ENCODE assay signal across 19 cellular contexts in genomic region chr21:33305344-33305671, GRCh38. TPM values are rescaled to one million over a fixed set of nuclear protein-coding genes. Genes with fewer than 3 reads are reported as not detected.
A peak's percentile ranks its signal among the peaks of the same experiment; 100 is the strongest.
DNase-seq lines count a peak whose midpoint lies in the region; ATAC-seq and TF ChIP-seq lines count a peak whose summit lies in the region.
"Had no signal": no experiment of that assay in that cellular context is flagged by ENCODE, and none has a peak within 500 bp of the region (broad histone marks: within the 10 kb centered on the region; RNA-seq: fewer than 3 reads in every experiment).

No MANE protein-coding gene starts in this region.

- intact Hi-C loops in esophagus muscularis mucosa (cut with DNase I), result no loop called here

- 90% methylated on average over 4 of the region's 4 CpGs for WGBS in esophagus muscularis mucosa
- WGBS in upper lobe of left lung, 2 donors, result 90 to 98% methylated on average over 4 of the region's 4 CpGs

- H4K20me1 ChIP-seq in DND-41 (ENCODE audit: insufficient read depth, low read length), result no peaks in the 10 kb centered on the region
- H4K20me1 ChIP-seq in Karpas-422 (ENCODE audit: insufficient read depth, low read depth, low read length), result no peaks in the 10 kb centered on the region

- peak overlapping the region; percentile 64 for H3K27ac Mint-ChIP-seq in T-helper 17 cell
- H3K27ac Mint-ChIP-seq: GM23338 had no signal

- no peaks in the 10 kb centered on the region for H3K36me3 Mint-ChIP-seq in T-helper 17 cell (ENCODE audit: low read depth)

- in situ Hi-C loops in GM13976 (cut with MboI; ENCODE audit: low sequenced_read_pairs, unreplicated experiment), result no loop called here

- no peak overlapping the region for H3K4me3 Mint-ChIP-seq in T-helper 17 cell
- H3K4me3 Mint-ChIP-seq: GM23338 had no signal

- no peaks in the 10 kb centered on the region for H3K9me3 ChIP-seq in DND-41 (ENCODE audit: insufficient read depth, low read length, severe bottlenecking)
- H3K9me3 ChIP-seq in T-helper 17 cell (ENCODE audit: control insufficient read depth, low read length, poor library complexity, severe bottlenecking), result peaks cover 3% of the 10 kb centered on the region
- H3K9me3 ChIP-seq in esophagus muscularis mucosa, result no peaks in the 10 kb centered on the region
- H3K9me3 ChIP-seq in upper lobe of left lung, result no peaks in the 10 kb centered on the region
- H3K9me3 ChIP-seq in Karpas-422 (ENCODE audit: low read length), result no peaks in the 10 kb centered on the region
- H3K9me3 ChIP-seq: Caco-2, HAP-1 had no signal

- no peak for TF ChIP-seq POLR2A in esophagus muscularis mucosa (IDR thresholded peaks at IDR 0.05; ENCODE audit: low read depth)
- TF ChIP-seq POLR2A in upper lobe of left lung (IDR thresholded peaks at IDR 0.05), result no peak

- no peaks in the 10 kb centered on the region for H3K79me2 ChIP-seq in DND-41 (ENCODE audit: insufficient read depth, low read length)
- H3K79me2 ChIP-seq in Karpas-422 (ENCODE audit: low read length), result no peaks in the 10 kb centered on the region

- TF ChIP-seq CTCF in DND-41 (IDR thresholded peaks at IDR 0.05; ENCODE audit: borderline replicate concordance, extremely low read depth, low read length, poor library complexity, severe bottlenecking), result no peak
- TF ChIP-seq CTCF in esophagus muscularis mucosa (IDR thresholded peaks at IDR 0.05), result no peak
- TF ChIP-seq CTCF in upper lobe of left lung (IDR thresholded peaks at IDR 0.05), result no peak
- no peak for TF ChIP-seq CTCF in GM13976 (IDR thresholded peaks at IDR 0.05; ENCODE audit: borderline replicate concordance, control extremely low read depth, extremely low read depth, insufficient read depth, missing control alignments)

- H2AFZ ChIP-seq in DND-41 (ENCODE audit: low read depth, low read length) (no peak overlapping the region), Karpas-422 (ENCODE audit: low read length) (no peak overlapping the region)
- H2AFZ ChIP-seq: GM23338 had no signal

- no peaks in the 10 kb centered on the region for H3K27me3 Mint-ChIP-seq in T-helper 17 cell

- H3K4me2 ChIP-seq in DND-41 (ENCODE audit: insufficient read depth, low read length), result no peak overlapping the region
- no peak overlapping the region for H3K4me2 ChIP-seq in Karpas-422 (ENCODE audit: low read depth, low read length, poor library complexity, severe bottlenecking)
- H3K4me2 ChIP-seq: GM23338 had no signal

- H3K27ac ChIP-seq in DND-41 (ENCODE audit: low read length) (peak overlapping the region; percentile 58), esophagus muscularis mucosa (replicated peaks in 1 of 4) (no peak overlapping the region), upper lobe of left lung (peak overlapping the region in 3 of 4 donors; percentile 4 to 67 (median 30)), Karpas-422 (ENCODE audit: low read length) (no peak overlapping the region)

- TF ChIP-seq EP300 in esophagus muscularis mucosa (IDR thresholded peaks at IDR 0.05) (no peak), upper lobe of left lung (IDR thresholded peaks at IDR 0.05) (no peak)

- no peak overlapping the region for H3K4me3 ChIP-seq in DND-41 (ENCODE audit: low read depth in 1 of 2, low read length in 2 of 2)
- no peak overlapping the region for H3K4me3 ChIP-seq in esophagus muscularis mucosa
- H3K4me3 ChIP-seq in upper lobe of left lung, result no peak overlapping the region
- H3K4me3 ChIP-seq in Karpas-422 (ENCODE audit: low read length), result no peak overlapping the region
- H3K4me3 ChIP-seq: GM23338, HAP-1 had no signal

- no peaks in the 10 kb centered on the region for H3K27me3 ChIP-seq in DND-41 (ENCODE audit: insufficient read depth, low read length, poor library complexity)
- H3K27me3 ChIP-seq in esophagus muscularis mucosa, result no peaks in the 10 kb centered on the region
- H3K27me3 ChIP-seq in upper lobe of left lung, result no peaks in the 10 kb centered on the region
- H3K27me3 ChIP-seq in Karpas-422 (ENCODE audit: low read length), result no peaks in the 10 kb centered on the region

- no peaks in the 10 kb centered on the region for H3K36me3 ChIP-seq in DND-41 (ENCODE audit: insufficient read depth, low read length)
- no peaks in the 10 kb centered on the region for H3K36me3 ChIP-seq in esophagus muscularis mucosa
- H3K36me3 ChIP-seq in upper lobe of left lung, result no peaks in the 10 kb centered on the region
- no peaks in the 10 kb centered on the region for H3K36me3 ChIP-seq in Karpas-422 (ENCODE audit: insufficient read depth, low read length)
- H3K36me3 ChIP-seq: HAP-1 had no signal

- H3K9me2 ChIP-seq in Karpas-422 (replicated peaks; ENCODE audit: insufficient read depth, low read length), result no peaks in the 10 kb centered on the region

- DNase-seq in DND-41 (peak; percentile 1), T-helper 17 cell (no peak), esophagus muscularis mucosa (ENCODE audit: extremely low spot score) (peak; percentile 31), upper lobe of left lung (no peak), GM13976 (ENCODE audit: low spot score) (no peak), DMS 273 (lab: John Stamatoyannopoulos, UW; ENCODE audit: unreplicated experiment) (no peak), Karpas-422 (no peak), hypothalamus (lab: John Stamatoyannopoulos, UW) (no peak)
- DNase-seq: ACHN, Caco-2, KG1, NCI-H1105 treated with DMSO at 0.1 percent for 48 hours, NCI-H2081 treated with DMSO at 0.1 percent for 48 hours, NCI-H2171 treated with DMSO at 0.1 percent for 48 hours, NCI-H524 treated with DMSO at 0.1 percent for 48 hours, NCI-H82, Right ventricle myocardium superior had no signal

- H3K4me1 Mint-ChIP-seq in T-helper 17 cell, result peaks cover 25% of the 10 kb centered on the region
- H3K4me1 Mint-ChIP-seq: GM23338 had no signal

- ATAC-seq in DND-41 (ENCODE audit: insufficient read depth, low read depth), result no peak
- no peak for ATAC-seq in T-helper 17 cell
- ATAC-seq in upper lobe of left lung (ENCODE audit: low FRiP score in 2 of 2), result no peak
- ATAC-seq: GM23338 had no signal

- H3K4me1 ChIP-seq in DND-41 (ENCODE audit: insufficient read depth, low read length) (peaks cover 97% of the 10 kb centered on the region), esophagus muscularis mucosa (peaks cover 0 to 17% (median 11%) of the 10 kb centered on the region in 4 donors), upper lobe of left lung (peaks cover 10 to 22% (median 19%) of the 10 kb centered on the region in 4 donors), Karpas-422 (ENCODE audit: low read length) (peaks cover 38% of the 10 kb centered on the region)
- H3K4me1 ChIP-seq: Caco-2, HAP-1 had no signal

- no peak overlapping the region for H3K9ac ChIP-seq in DND-41 (ENCODE audit: low read depth, low read length)
- H3K9ac ChIP-seq in Karpas-422 (ENCODE audit: low read length), result no peak overlapping the region

RNA-seq across cellular contexts. Expression of gene IFNAR1, which starts 19.5 kb away (rescaled TPM):
- total RNA-seq in T-helper 17 cell (10 to 100 TPM; 16.6 to 27.6 TPM), esophagus muscularis mucosa (10 to 100 TPM; 22.4 to 28.3 (median 26.4) TPM), upper lobe of left lung (10 to 100 TPM; 17.1 to 68.5 (median 36.0) TPM)
- total RNA-seq in Karpas-422 (2014; rRNA removed; shearing (Covaris generic); ENCODE audit: low replicate concordance), result 6.8 and 10.5 TPM in 2 replicates

RNA-seq across cellular contexts. Expression of gene IL10RB, which starts 39.1 kb away (rescaled TPM):
- total RNA-seq in T-helper 17 cell (10 to 100 TPM; 17.0 to 18.9 TPM), esophagus muscularis mucosa (10 to 100 TPM; 16.9 to 31.0 (median 20.6) TPM), upper lobe of left lung (10 to 100 TPM; 11.5 to 49.2 (median 41.0) TPM)
- total RNA-seq in Karpas-422 (2014; rRNA removed; shearing (Covaris generic); ENCODE audit: low replicate concordance), result 48.8 and 67.0 TPM in 2 replicates

Comparison
In these comparisons a context has a peak if more than half of its experiments do, and no peak if none do; other contexts are left out.
1. DNase-seq: peak in DND-41 (single experiment) and esophagus muscularis mucosa (single experiment); none in T-helper 17 cell (0 of 3), upper lobe of left lung (0 of 2), GM13976 (single experiment), DMS 273 (single experiment), Karpas-422 (single experiment) and hypothalamus (0 of 51).
2. H3K27ac ChIP-seq: peak in DND-41 (single experiment) and upper lobe of left lung (3 of 4); none in esophagus muscularis mucosa (0 of 4) and Karpas-422 (single experiment).